ENCODE assay signal across 35 cellular contexts in genomic region chr11:123291201-123291869, GRCh38.
DNase-seq lines count a peak whose midpoint lies in the region; ATAC-seq and TF ChIP-seq lines count a peak whose summit lies in the region.
"Had no signal": no experiment of that assay in that cellular context is flagged by ENCODE, and none has a peak within 500 bp of the region (broad histone marks: within the 10 kb centered on the region; RNA-seq: fewer than 3 reads in every experiment).

No MANE protein-coding gene starts in this region.

- H3K36me3 Mint-ChIP-seq in GM23338 (ENCODE audit: low read depth) = no peaks in the 10 kb centered on the region
- H3K36me3 Mint-ChIP-seq: CD14-positive monocyte; CD4-positive, alpha-beta memory T cell; CD4-positive, CD25-positive, alpha-beta regulatory T cell; CD8-positive, alpha-beta T cell had no signal

- no peak for TF ChIP-seq CTCF in GM23338 (conservative IDR thresholded peaks at IDR 0.05; ENCODE audit: low read depth in 2 of 2)

- DNase-seq in Right ventricle myocardium superior = no peak
- no peak for DNase-seq in right cardiac atrium
- DNase-seq in cardiac septum (ENCODE audit: low spot score) = peak; percentile 62
- DNase-seq in left cardiac atrium = no peak
- no peak for DNase-seq in left ventricle myocardium superior
- DNase-seq in Right ventricle myocardium inferior (ENCODE audit: missing footprints) = no peak
- no peak for DNase-seq in GM23338 (ENCODE audit: low spot score)
- no peak for DNase-seq in HuH-7 (ENCODE audit: low spot score)
- DNase-seq: 8988T; ACHN; AML-193; BE2C; C1 segment of cervical spinal cord; Caco-2; Calu3; CD4-positive, alpha-beta memory T cell; CD4-positive, alpha-beta T cell; CD4-positive, CD25-positive, alpha-beta regulatory T cell; CD8-positive, alpha-beta memory T cell; CD8-positive, alpha-beta T cell; COR-L47; DMS 273 treated with DMSO at 0.1 percent for 48 hours; DMS153; DMS53; DMS79; DMS79 treated with DMSO at 0.1 percent for 48 hours; DND-41; EL had no signal

- H3K27ac ChIP-seq in right cardiac atrium (ENCODE audit: low read length) (no peak overlapping the region), GM23338 (ENCODE audit: low read depth) (no peak overlapping the region)
- H3K27ac ChIP-seq: 22Rv1; A549; BLaER1; BLaER1 treated with 17β-estradiol and CSF1 and Interleukin-3, amounts not matched to agents 10 nM and 100 nM; C4-2B had no signal

- H3K27me3 ChIP-seq in right cardiac atrium (ENCODE audit: control insufficient read depth, insufficient read depth) (no peaks in the 10 kb centered on the region), GM23338 (ENCODE audit: insufficient read depth) (no peaks in the 10 kb centered on the region)
- H3K27me3 ChIP-seq: BE2C; BLaER1; BLaER1 treated with 17β-estradiol and CSF1 and Interleukin-3, amounts not matched to agents 10 nM and 100 nM had no signal

- no peaks in the 10 kb centered on the region for H3K79me2 ChIP-seq in GM23338 (replicated peaks; ENCODE audit: insufficient read depth)

- no peak overlapping the region for H3K27ac Mint-ChIP-seq in GM23338
- H3K27ac Mint-ChIP-seq: B cell; CD4-positive, alpha-beta memory T cell; CD4-positive, alpha-beta T cell; CD4-positive, CD25-positive, alpha-beta regulatory T cell; CD8-positive, alpha-beta memory T cell; CD8-positive, alpha-beta T cell had no signal

- H3K4me1 ChIP-seq in right cardiac atrium (ENCODE audit: control insufficient read depth, insufficient read depth, low read length) (no peaks in the 10 kb centered on the region), GM23338 (ENCODE audit: insufficient read depth) (no peaks in the 10 kb centered on the region)
- H3K4me1 ChIP-seq: A549, BE2C, BLaER1, Caco-2 had no signal

- ATAC-seq in Right ventricle myocardium superior (ENCODE audit: poor library complexity) (peak; percentile 45), right cardiac atrium (no peak), left cardiac atrium (no peak), left ventricle myocardium superior (peak; percentile 45), Right ventricle myocardium inferior (no peak), GM23338 (no peak)
- ATAC-seq: A549; CD8-positive, alpha-beta T cell had no signal

- H3K27me3 Mint-ChIP-seq in GM23338 (ENCODE audit: insufficient read depth, low read depth, poor library complexity) = peaks cover 1% of the 10 kb centered on the region
- H3K27me3 Mint-ChIP-seq: CD4-positive, alpha-beta T cell had no signal

- intact Hi-C loops in Right ventricle myocardium superior (cut with DNase I) = no loop called here
- intact Hi-C loops in right cardiac atrium (cut with DNase I) = no loop called here
- intact Hi-C loops in cardiac septum (cut with DNase I) = no loop called here
- intact Hi-C loops in left cardiac atrium (cut with DNase I) = no loop called here
- intact Hi-C loops in left ventricle myocardium superior (cut with micrococcal nuclease) = no loop called here
- intact Hi-C loops in Right ventricle myocardium inferior (cut with DNase I) = no loop called here

- H3K4me1 Mint-ChIP-seq in GM23338 = peaks cover 5% of the 10 kb centered on the region; the same call in 2 of the 3 replicates
- H3K4me1 Mint-ChIP-seq: B cell; CD4-positive, alpha-beta memory T cell; CD4-positive, CD25-positive, alpha-beta regulatory T cell; CD8-positive, alpha-beta memory T cell had no signal

- H3K9me3 ChIP-seq in right cardiac atrium (ENCODE audit: control insufficient read depth, low read length) = no peaks in the 10 kb centered on the region
- H3K9me3 ChIP-seq: A549; BE2C; BLaER1; BLaER1 treated with 17β-estradiol and CSF1 and Interleukin-3, amounts not matched to agents 10 nM and 100 nM; Caco-2 had no signal

- no peak overlapping the region for H3K4me3 ChIP-seq in right cardiac atrium (ENCODE audit: low read length)
- H3K4me3 ChIP-seq in GM23338 = no peak overlapping the region
- H3K4me3 ChIP-seq: A549; BLaER1; BLaER1 treated with 17β-estradiol and CSF1 and Interleukin-3, amounts not matched to agents 10 nM and 100 nM had no signal

- H3K9me2 ChIP-seq in GM23338 (ENCODE audit: insufficient read depth) = no peaks in the 10 kb centered on the region

- no peaks in the 10 kb centered on the region for H4K20me1 ChIP-seq in GM23338 (replicated peaks; ENCODE audit: insufficient read depth)
- H4K20me1 ChIP-seq: BLaER1; BLaER1 treated with 17β-estradiol and CSF1 and Interleukin-3, amounts not matched to agents 10 nM and 100 nM had no signal

- H3K4me3 Mint-ChIP-seq in GM23338 = no peak overlapping the region
- H3K4me3 Mint-ChIP-seq: B cell; CD14-positive monocyte; CD4-positive, alpha-beta memory T cell; CD4-positive, alpha-beta T cell; CD4-positive, CD25-positive, alpha-beta regulatory T cell; CD8-positive, alpha-beta memory T cell; CD8-positive, alpha-beta T cell had no signal

- 64% methylated on average over 7 of the region's 7 CpGs for WGBS in right cardiac atrium

- H3F3A ChIP-seq in GM23338 (replicated peaks; ENCODE audit: low read depth) = no peaks in the 10 kb centered on the region

- peak overlapping the region; percentile 66; the same call in 1 of the 2 replicates for H2AFZ ChIP-seq in GM23338

- H3K9me3 Mint-ChIP-seq in GM23338 = no peaks in the 10 kb centered on the region
- H3K9me3 Mint-ChIP-seq: CD4-positive, CD25-positive, alpha-beta regulatory T cell; CD8-positive, alpha-beta memory T cell; CD8-positive, alpha-beta T cell had no signal

- no peaks in the 10 kb centered on the region for H3K36me3 ChIP-seq in GM23338 (ENCODE audit: insufficient read depth)
- H3K36me3 ChIP-seq: BE2C; BLaER1; BLaER1 treated with 17β-estradiol and CSF1 and Interleukin-3, amounts not matched to agents 10 nM and 100 nM had no signal

- no peak overlapping the region for H3K4me2 ChIP-seq in GM23338
- H3K4me2 ChIP-seq: A549; BLaER1; BLaER1 treated with 17β-estradiol and CSF1 and Interleukin-3, amounts not matched to agents 10 nM and 100 nM had no signal

TF ChIP-seq in GM23338, 12 proteins besides CTCF, POLR2A, EP300 and RAD21 (continues in another document):
- TF ChIP-seq, protein P1, sequence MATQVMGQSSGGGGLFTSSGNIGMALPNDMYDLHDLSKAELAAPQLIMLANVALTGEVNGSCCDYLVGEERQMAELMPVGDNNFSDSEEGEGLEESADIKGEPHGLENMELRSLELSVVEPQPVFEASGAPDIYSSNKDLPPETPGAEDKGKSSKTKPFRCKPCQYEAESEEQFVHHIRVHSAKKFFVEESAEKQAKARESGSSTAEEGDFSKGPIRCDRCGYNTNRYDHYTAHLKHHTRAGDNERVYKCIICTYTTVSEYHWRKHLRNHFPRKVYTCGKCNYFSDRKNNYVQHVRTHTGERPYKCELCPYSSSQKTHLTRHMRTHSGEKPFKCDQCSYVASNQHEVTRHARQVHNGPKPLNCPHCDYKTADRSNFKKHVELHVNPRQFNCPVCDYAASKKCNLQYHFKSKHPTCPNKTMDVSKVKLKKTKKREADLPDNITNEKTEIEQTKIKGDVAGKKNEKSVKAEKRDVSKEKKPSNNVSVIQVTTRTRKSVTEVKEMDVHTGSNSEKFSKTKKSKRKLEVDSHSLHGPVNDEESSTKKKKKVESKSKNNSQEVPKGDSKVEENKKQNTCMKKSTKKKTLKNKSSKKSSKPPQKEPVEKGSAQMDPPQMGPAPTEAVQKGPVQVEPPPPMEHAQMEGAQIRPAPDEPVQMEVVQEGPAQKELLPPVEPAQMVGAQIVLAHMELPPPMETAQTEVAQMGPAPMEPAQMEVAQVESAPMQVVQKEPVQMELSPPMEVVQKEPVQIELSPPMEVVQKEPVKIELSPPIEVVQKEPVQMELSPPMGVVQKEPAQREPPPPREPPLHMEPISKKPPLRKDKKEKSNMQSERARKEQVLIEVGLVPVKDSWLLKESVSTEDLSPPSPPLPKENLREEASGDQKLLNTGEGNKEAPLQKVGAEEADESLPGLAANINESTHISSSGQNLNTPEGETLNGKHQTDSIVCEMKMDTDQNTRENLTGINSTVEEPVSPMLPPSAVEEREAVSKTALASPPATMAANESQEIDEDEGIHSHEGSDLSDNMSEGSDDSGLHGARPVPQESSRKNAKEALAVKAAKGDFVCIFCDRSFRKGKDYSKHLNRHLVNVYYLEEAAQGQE (IDR thresholded peaks at IDR 0.05; ENCODE audit: unreplicated experiment) = no peak
- TF ChIP-seq EZH2phosphoT487 (IDR thresholded peaks at IDR 0.05; ENCODE audit: unreplicated experiment) = no peak
- TF ChIP-seq STAT1 (IDR thresholded peaks at IDR 0.05; ENCODE audit: unreplicated experiment) = no peak
- TF ChIP-seq CREB1 (CRISPR knock-in tag; IDR thresholded peaks at IDR 0.05; ENCODE audit: low read depth) = no peak
- TF ChIP-seq NANOG (IDR thresholded peaks at IDR 0.05; ENCODE audit: borderline replicate concordance) = no peak
- TF ChIP-seq ZNF331 (CRISPR knock-in tag; IDR thresholded peaks at IDR 0.05; ENCODE audit: low read depth) = no peak
- no peak for TF ChIP-seq EZH2 (IDR thresholded peaks at IDR 0.05; ENCODE audit: low read depth, unreplicated experiment)
- TF ChIP-seq, protein P2, sequence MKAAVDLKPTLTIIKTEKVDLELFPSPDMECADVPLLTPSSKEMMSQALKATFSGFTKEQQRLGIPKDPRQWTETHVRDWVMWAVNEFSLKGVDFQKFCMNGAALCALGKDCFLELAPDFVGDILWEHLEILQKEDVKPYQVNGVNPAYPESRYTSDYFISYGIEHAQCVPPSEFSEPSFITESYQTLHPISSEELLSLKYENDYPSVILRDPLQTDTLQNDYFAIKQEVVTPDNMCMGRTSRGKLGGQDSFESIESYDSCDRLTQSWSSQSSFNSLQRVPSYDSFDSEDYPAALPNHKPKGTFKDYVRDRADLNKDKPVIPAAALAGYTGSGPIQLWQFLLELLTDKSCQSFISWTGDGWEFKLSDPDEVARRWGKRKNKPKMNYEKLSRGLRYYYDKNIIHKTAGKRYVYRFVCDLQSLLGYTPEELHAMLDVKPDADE (IDR thresholded peaks at IDR 0.05) = no peak
- no peak for TF ChIP-seq JUNB (IDR thresholded peaks at IDR 0.05; ENCODE audit: unreplicated experiment)
- no peak for TF ChIP-seq ZNF114 (CRISPR knock-in tag; IDR thresholded peaks at IDR 0.05)
- no peak for TF ChIP-seq POLR2AphosphoS5 (IDR thresholded peaks at IDR 0.05; ENCODE audit: low read depth)

Comparison
In these comparisons a context has a peak if more than half of its experiments do, and no peak if none do; other contexts are left out.
1. ATAC-seq: peak in Right ventricle myocardium superior (single experiment) and left ventricle myocardium superior (single experiment); none in right cardiac atrium (0 of 2), left cardiac atrium (0 of 2), Right ventricle myocardium inferior (single experiment) and GM23338 (single experiment).